1 cellular context compared by ENCODE assay signal in the genomic region with DNA sequence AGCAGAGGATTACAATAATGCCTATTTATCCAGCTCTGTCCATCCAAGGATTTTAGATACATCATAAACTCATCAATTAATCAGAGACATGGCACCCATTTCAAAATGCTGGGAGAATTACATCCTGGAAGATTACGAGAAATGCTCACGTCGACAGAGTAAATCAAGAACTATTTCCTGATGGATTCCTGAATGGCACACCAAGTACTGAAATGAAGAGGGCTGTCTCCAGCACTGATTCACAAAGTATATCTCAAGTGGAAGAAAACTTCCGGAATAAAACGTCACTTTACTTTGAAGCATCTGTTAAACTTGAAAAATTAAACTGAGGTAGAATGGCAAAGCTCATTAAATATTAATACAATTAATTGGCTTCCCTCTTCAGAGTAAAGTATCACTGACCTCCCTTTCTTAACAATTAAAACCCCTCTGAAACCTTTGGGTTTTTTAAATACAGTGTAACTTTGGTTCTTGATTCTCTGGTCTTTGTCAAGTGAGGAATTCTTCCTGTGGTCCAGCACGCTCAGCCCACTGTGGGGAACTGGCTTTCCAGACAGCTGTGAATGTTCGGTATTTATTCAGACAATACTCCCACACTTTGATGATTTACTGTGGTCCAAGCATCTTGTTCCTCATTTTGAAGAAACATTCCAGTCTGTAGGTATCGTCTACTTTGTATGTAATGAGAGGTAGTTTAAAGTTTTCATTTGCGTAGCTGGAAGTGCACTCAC.
TF ChIP-seq lines count a peak whose summit lies in the region.

No MANE protein-coding gene starts in this region.

TF ChIP-seq in K562, 482 proteins besides CTCF, POLR2A, EP300 and RAD21 (continued from another document):
- TF ChIP-seq, protein P1, sequence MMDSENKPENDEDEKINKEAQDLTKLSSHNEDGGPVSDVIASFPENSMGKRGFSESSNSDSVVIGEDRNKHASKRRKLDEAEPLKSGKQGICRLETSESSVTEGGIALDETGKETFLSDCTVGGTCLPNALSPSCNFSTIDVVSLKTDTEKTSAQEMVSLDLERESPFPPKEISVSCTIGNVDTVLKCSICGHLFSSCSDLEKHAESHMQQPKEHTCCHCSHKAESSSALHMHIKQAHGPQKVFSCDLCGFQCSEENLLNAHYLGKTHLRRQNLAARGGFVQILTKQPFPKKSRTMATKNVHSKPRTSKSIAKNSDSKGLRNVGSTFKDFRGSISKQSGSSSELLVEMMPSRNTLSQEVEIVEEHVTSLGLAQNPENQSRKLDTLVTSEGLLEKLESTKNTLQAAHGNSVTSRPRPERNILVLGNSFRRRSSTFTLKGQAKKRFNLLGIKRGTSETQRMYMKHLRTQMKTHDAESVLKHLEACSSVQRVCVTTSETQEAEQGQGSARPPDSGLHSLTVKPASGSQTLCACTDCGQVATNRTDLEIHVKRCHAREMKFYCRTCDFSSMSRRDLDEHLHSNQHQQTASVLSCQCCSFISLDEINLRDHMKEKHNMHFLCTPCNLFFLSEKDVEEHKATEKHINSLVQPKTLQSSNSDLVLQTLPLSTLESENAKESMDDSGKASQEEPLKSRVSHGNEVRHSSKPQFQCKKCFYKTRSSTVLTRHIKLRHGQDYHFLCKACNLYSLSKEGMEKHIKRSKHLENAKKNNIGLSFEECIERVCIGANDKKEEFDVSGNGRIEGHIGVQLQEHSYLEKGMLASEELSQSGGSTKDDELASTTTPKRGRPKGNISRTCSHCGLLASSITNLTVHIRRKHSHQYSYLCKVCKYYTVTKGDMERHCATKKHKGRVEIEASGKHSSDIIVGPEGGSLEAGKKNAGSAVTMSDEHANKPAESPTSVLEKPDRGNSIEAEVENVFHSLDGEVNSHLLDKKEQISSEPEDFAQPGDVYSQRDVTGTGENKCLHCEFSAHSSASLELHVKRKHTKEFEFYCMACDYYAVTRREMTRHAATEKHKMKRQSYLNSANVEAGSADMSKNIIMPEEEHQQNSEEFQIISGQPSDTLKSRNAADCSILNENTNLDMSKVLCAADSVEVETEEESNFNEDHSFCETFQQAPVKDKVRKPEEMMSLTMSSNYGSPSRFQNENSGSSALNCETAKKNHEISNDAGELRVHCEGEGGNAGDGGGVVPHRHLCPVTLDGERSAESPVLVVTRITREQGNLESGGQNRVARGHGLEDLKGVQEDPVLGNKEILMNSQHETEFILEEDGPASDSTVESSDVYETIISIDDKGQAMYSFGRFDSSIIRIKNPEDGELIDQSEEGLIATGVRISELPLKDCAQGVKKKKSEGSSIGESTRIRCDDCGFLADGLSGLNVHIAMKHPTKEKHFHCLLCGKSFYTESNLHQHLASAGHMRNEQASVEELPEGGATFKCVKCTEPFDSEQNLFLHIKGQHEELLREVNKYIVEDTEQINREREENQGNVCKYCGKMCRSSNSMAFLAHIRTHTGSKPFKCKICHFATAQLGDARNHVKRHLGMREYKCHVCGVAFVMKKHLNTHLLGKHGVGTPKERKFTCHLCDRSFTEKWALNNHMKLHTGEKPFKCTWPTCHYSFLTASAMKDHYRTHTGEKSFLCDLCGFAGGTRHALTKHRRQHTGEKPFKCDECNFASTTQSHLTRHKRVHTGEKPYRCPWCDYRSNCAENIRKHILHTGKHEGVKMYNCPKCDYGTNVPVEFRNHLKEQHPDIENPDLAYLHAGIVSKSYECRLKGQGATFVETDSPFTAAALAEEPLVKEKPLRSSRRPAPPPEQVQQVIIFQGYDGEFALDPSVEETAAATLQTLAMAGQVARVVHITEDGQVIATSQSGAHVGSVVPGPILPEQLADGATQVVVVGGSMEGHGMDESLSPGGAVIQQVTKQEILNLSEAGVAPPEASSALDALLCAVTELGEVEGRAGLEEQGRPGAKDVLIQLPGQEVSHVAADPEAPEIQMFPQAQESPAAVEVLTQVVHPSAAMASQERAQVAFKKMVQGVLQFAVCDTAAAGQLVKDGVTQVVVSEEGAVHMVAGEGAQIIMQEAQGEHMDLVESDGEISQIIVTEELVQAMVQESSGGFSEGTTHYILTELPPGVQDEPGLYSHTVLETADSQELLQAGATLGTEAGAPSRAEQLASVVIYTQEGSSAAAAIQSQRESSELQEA (IDR thresholded peaks at IDR 0.05; ENCODE audit: low read depth): no peak
- TF ChIP-seq BHLHE40 (IDR thresholded peaks at IDR 0.05; ENCODE audit: low read length) (no peak), PHF21A (IDR thresholded peaks at IDR 0.05; ENCODE audit: borderline replicate concordance, low read depth) (no peak), ZFPM2 (CRISPR knock-in tag; IDR thresholded peaks at IDR 0.05) (no peak), ILK (tag; IDR thresholded peaks at IDR 0.05; ENCODE audit: borderline replicate concordance, low read depth) (no peak), RB1 (IDR thresholded peaks at IDR 0.05; ENCODE audit: low read depth) (no peak), TFAM (CRISPR knock-in tag; conservative IDR thresholded peaks at IDR 0.05) (no peak), SPI1 (IDR thresholded peaks at IDR 0.05; ENCODE audit: borderline replicate concordance, low read depth, low read length) (no peak), RBFOX2 (IDR thresholded peaks at IDR 0.05; ENCODE audit: low read depth, low read length) (no peak), ZNF24 (IDR thresholded peaks at IDR 0.05) (no peak), STAG1 (CRISPR knock-in tag; IDR thresholded peaks at IDR 0.05; ENCODE audit: borderline replicate concordance) (no peak), DNMT1 (IDR thresholded peaks at IDR 0.05) (no peak), CHD7 (IDR thresholded peaks at IDR 0.05; ENCODE audit: low read depth, low read length) (no peak)
